ENCODE assay signal across 1 cellular context in the genomic region with DNA sequence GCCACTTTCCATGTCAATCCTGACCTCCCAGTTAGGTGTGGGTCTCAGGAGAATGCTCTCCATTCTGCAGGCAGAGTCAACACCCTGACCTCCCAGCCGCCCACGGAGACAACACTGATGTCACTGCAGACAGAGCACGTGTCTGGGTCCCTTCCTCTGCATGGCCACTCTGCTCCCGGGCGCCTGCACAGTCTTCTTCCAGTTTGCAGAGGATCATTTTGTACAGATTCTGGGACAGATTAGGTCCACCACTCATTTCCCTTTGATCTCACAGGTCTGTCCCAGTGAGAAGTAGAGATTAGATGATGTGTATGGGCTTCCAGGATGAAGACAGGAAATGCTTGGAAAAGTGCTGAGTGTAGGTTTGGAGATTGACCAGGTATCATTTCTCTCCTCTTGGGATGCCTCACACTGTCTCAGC.
TF ChIP-seq lines count a peak whose summit lies in the region.

No MANE protein-coding gene starts in this region.

TF ChIP-seq in HepG2, 621 proteins besides CTCF, POLR2A, EP300 and RAD21 (continued from another document and continues in another):
- TF ChIP-seq, protein P1, sequence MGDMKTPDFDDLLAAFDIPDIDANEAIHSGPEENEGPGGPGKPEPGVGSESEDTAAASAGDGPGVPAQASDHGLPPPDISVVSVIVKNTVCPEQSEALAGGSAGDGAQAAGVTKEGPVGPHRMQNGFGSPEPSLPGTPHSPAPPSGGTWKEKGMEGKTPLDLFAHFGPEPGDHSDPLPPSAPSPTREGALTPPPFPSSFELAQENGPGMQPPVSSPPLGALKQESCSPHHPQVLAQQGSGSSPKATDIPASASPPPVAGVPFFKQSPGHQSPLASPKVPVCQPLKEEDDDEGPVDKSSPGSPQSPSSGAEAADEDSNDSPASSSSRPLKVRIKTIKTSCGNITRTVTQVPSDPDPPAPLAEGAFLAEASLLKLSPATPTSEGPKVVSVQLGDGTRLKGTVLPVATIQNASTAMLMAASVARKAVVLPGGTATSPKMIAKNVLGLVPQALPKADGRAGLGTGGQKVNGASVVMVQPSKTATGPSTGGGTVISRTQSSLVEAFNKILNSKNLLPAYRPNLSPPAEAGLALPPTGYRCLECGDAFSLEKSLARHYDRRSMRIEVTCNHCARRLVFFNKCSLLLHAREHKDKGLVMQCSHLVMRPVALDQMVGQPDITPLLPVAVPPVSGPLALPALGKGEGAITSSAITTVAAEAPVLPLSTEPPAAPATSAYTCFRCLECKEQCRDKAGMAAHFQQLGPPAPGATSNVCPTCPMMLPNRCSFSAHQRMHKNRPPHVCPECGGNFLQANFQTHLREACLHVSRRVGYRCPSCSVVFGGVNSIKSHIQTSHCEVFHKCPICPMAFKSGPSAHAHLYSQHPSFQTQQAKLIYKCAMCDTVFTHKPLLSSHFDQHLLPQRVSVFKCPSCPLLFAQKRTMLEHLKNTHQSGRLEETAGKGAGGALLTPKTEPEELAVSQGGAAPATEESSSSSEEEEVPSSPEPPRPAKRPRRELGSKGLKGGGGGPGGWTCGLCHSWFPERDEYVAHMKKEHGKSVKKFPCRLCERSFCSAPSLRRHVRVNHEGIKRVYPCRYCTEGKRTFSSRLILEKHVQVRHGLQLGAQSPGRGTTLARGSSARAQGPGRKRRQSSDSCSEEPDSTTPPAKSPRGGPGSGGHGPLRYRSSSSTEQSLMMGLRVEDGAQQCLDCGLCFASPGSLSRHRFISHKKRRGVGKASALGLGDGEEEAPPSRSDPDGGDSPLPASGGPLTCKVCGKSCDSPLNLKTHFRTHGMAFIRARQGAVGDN (CRISPR knock-in tag; IDR thresholded peaks at IDR 0.05): peak; percentile 98
- TF ChIP-seq HBP1 (CRISPR knock-in tag; IDR thresholded peaks at IDR 0.05; ENCODE audit: low read depth) (peak; percentile 79), PATZ1 (CRISPR knock-in tag; IDR thresholded peaks at IDR 0.05) (0 out of 2 replicates have a peak, but pooled peaks have one; percentile 10), E2F1 (CRISPR knock-in tag; IDR thresholded peaks at IDR 0.05) (no peak), CEBPB (IDR thresholded peaks at IDR 0.05; ENCODE audit: borderline replicate concordance, low read depth, low read length) (no peak), RFXANK (CRISPR knock-in tag; IDR thresholded peaks at IDR 0.05) (no peak), HMG20A (CRISPR knock-in tag; IDR thresholded peaks at IDR 0.05; ENCODE audit: borderline replicate concordance) (peak; percentile 21; the same call in 1 of the 2 replicates), FOXO4 (CRISPR knock-in tag; conservative IDR thresholded peaks at IDR 0.05) (0 out of 2 replicates have a peak, but pooled peaks have one; percentile 74), NPAS2 (CRISPR knock-in tag; IDR thresholded peaks at IDR 0.05; ENCODE audit: borderline replicate concordance) (no peak), ZNF710 (CRISPR knock-in tag; IDR thresholded peaks at IDR 0.05; ENCODE audit: borderline replicate concordance) (no peak), ZZZ3 (CRISPR knock-in tag; IDR thresholded peaks at IDR 0.05; ENCODE audit: borderline replicate concordance) (no peak), SMC3 (IDR thresholded peaks at IDR 0.05; ENCODE audit: low read length) (no peak), TMF1 (CRISPR knock-in tag; IDR thresholded peaks at IDR 0.05; ENCODE audit: low read depth) (no peak), CHD2 (IDR thresholded peaks at IDR 0.05; ENCODE audit: low read depth, low read length) (no peak), HNRNPUL1 (IDR thresholded peaks at IDR 0.05; ENCODE audit: low read depth, low read length) (no peak), HNF1B (CRISPR knock-in tag; IDR thresholded peaks at IDR 0.05) (peak; percentile 79), HIVEP1 (CRISPR knock-in tag; IDR thresholded peaks at IDR 0.05) (no peak), ZNF274 (CRISPR knock-in tag; IDR thresholded peaks at IDR 0.05) (peak; percentile 86), SUZ12 (IDR thresholded peaks at IDR 0.05; ENCODE audit: low read depth, low read length) (no peak), KDM1A (CRISPR knock-in tag; IDR thresholded peaks at IDR 0.05) (no peak), NCOA2 (CRISPR knock-in tag; IDR thresholded peaks at IDR 0.05) (peak; percentile 38; the same call in 1 of the 2 replicates), ZNF737 (CRISPR knock-in tag; IDR thresholded peaks at IDR 0.05; ENCODE audit: borderline replicate concordance) (peak; percentile 69; the same call in 1 of the 2 replicates), U2AF1 (optimal IDR thresholded peaks at IDR 0.05; ENCODE audit: low read depth, low read length) (no peak), MAFG (CRISPR knock-in tag; IDR thresholded peaks at IDR 0.05) (no peak), ZNF138 (CRISPR knock-in tag; IDR thresholded peaks at IDR 0.05; ENCODE audit: low read depth) (no peak), DPF2 (CRISPR knock-in tag; IDR thresholded peaks at IDR 0.05; ENCODE audit: borderline replicate concordance, low read depth) (0 out of 2 replicates have a peak, but pooled peaks have one; percentile 20), MIER2 (CRISPR knock-in tag; IDR thresholded peaks at IDR 0.05) (no peak), ZBTB7B (CRISPR knock-in tag; IDR thresholded peaks at IDR 0.05) (no peak), ARNT2 (CRISPR knock-in tag; IDR thresholded peaks at IDR 0.05; ENCODE audit: low read depth) (no peak; the same call in 1 of the 2 replicates)
- TF ChIP-seq, protein P2, sequence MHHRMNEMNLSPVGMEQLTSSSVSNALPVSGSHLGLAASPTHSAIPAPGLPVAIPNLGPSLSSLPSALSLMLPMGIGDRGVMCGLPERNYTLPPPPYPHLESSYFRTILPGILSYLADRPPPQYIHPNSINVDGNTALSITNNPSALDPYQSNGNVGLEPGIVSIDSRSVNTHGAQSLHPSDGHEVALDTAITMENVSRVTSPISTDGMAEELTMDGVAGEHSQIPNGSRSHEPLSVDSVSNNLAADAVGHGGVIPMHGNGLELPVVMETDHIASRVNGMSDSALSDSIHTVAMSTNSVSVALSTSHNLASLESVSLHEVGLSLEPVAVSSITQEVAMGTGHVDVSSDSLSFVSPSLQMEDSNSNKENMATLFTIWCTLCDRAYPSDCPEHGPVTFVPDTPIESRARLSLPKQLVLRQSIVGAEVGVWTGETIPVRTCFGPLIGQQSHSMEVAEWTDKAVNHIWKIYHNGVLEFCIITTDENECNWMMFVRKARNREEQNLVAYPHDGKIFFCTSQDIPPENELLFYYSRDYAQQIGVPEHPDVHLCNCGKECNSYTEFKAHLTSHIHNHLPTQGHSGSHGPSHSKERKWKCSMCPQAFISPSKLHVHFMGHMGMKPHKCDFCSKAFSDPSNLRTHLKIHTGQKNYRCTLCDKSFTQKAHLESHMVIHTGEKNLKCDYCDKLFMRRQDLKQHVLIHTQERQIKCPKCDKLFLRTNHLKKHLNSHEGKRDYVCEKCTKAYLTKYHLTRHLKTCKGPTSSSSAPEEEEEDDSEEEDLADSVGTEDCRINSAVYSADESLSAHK (CRISPR knock-in tag; IDR thresholded peaks at IDR 0.05; ENCODE audit: borderline replicate concordance): no peak
- TF ChIP-seq, protein P3, sequence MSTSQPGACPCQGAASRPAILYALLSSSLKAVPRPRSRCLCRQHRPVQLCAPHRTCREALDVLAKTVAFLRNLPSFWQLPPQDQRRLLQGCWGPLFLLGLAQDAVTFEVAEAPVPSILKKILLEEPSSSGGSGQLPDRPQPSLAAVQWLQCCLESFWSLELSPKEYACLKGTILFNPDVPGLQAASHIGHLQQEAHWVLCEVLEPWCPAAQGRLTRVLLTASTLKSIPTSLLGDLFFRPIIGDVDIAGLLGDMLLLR (CRISPR knock-in tag; IDR thresholded peaks at IDR 0.05): no peak
- TF ChIP-seq, protein P4, sequence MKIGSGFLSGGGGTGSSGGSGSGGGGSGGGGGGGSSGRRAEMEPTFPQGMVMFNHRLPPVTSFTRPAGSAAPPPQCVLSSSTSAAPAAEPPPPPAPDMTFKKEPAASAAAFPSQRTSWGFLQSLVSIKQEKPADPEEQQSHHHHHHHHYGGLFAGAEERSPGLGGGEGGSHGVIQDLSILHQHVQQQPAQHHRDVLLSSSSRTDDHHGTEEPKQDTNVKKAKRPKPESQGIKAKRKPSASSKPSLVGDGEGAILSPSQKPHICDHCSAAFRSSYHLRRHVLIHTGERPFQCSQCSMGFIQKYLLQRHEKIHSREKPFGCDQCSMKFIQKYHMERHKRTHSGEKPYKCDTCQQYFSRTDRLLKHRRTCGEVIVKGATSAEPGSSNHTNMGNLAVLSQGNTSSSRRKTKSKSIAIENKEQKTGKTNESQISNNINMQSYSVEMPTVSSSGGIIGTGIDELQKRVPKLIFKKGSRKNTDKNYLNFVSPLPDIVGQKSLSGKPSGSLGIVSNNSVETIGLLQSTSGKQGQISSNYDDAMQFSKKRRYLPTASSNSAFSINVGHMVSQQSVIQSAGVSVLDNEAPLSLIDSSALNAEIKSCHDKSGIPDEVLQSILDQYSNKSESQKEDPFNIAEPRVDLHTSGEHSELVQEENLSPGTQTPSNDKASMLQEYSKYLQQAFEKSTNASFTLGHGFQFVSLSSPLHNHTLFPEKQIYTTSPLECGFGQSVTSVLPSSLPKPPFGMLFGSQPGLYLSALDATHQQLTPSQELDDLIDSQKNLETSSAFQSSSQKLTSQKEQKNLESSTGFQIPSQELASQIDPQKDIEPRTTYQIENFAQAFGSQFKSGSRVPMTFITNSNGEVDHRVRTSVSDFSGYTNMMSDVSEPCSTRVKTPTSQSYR (CRISPR knock-in tag; IDR thresholded peaks at IDR 0.05; ENCODE audit: borderline replicate concordance): peak; percentile 9; the same call in 1 of the 2 replicates
- TF ChIP-seq, protein P5, sequence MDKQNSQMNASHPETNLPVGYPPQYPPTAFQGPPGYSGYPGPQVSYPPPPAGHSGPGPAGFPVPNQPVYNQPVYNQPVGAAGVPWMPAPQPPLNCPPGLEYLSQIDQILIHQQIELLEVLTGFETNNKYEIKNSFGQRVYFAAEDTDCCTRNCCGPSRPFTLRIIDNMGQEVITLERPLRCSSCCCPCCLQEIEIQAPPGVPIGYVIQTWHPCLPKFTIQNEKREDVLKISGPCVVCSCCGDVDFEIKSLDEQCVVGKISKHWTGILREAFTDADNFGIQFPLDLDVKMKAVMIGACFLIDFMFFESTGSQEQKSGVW (CRISPR knock-in tag; IDR thresholded peaks at IDR 0.05; ENCODE audit: borderline replicate concordance): no peak
